ENCODE assay signal across 20 cellular contexts in the genomic region with DNA sequence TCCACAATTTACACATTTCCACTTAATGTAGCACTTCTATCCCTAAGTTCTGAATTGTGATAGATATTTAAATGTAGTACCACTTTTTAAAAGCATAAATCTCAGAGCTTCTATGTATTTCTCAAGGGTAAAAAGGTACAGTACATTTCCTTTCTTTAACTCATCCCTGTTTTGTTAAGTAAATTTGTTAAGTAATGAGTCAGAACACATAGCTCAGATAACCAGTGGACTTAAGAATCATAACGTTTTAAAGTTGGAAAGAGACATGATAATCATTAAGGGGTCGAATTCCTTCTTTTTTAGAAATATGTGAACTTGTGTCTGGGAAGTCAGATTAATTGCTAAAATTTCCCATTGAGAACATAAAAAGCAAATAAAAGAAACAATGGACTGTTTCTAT.
"Had no signal": no experiment of that assay in that cellular context is flagged by ENCODE, and none has a peak within 500 bp of the region (broad histone marks: within the 10 kb centered on the region; RNA-seq: fewer than 3 reads in every experiment).

No MANE protein-coding gene starts in this region.

- H3K4me1 ChIP-seq: ascending aorta, breast epithelium, suprapubic skin, transverse colon, uterus had no signal

- ATAC-seq: activated CD8-positive, alpha-beta T cell treated with anti-CD3 and anti-CD28 coated beads for 36 hours; activated naive CD8-positive, alpha-beta T cell treated with anti-CD3 and anti-CD28 coated beads, Interleukin-2, amount 50 U/mL, for 24 hours; effector memory CD8-positive, alpha-beta T cell; left lobe of liver; stimulated activated naive CD8-positive, alpha-beta T cell treated with anti-CD3 and anti-CD28 coated beads, Interleukin-15, amount 100 ng/mL, for 72 hours had no signal

- DNase-seq: activated CD4-positive, alpha-beta T cell treated with anti-CD3 and anti-CD28 coated beads, Interleukin-2, amount 10 ng/mL, durations not matched to agents 24 days and 14 days; activated CD4-positive, CD25-positive, alpha-beta regulatory T cell; activated CD8-positive, alpha-beta T cell treated with anti-CD3 and anti-CD28 coated beads for 36 hours; activated naive CD4-positive, alpha-beta T cell treated with anti-CD3 and anti-CD28 coated beads for 36 hours; activated naive CD8-positive, alpha-beta T cell treated with anti-CD3 and anti-CD28 coated beads, Interleukin-2, amount 50 U/mL, for 24 hours; activated T-cell treated with anti-CD3 and anti-CD28 coated beads, Interleukin-2, amount 50 U/mL, for 1 hour; effector memory CD8-positive, alpha-beta T cell; kidney; stimulated activated naive CD8-positive, alpha-beta T cell treated with anti-CD3 and anti-CD28 coated beads, Interleukin-15, amount 100 ng/mL, for 72 hours; T-helper 1 cell; T1000; transverse colon; uterus had no signal

- H3K27ac ChIP-seq: ascending aorta, breast epithelium, suprapubic skin, transverse colon, uterus had no signal

- H3K36me3 ChIP-seq: ascending aorta, breast epithelium, suprapubic skin, transverse colon, uterus had no signal

- H3K9me3 Mint-ChIP-seq: activated CD4-positive, alpha-beta T cell treated with anti-CD3 and anti-CD28 coated beads, Interleukin-2, amount 10 ng/mL, durations not matched to agents 24 days and 14 days had no signal

- H3K4me3 ChIP-seq: ascending aorta, breast epithelium, lung, suprapubic skin, transverse colon, uterus had no signal

- H3K27ac Mint-ChIP-seq: activated CD4-positive, alpha-beta T cell treated with anti-CD3 and anti-CD28 coated beads, Interleukin-2, amount 10 ng/mL, durations not matched to agents 24 days and 14 days; activated CD8-positive, alpha-beta T cell treated with anti-CD3 and anti-CD28 coated beads for 36 hours; activated naive CD4-positive, alpha-beta T cell treated with anti-CD3 and anti-CD28 coated beads for 36 hours; activated naive CD8-positive, alpha-beta T cell treated with anti-CD3 and anti-CD28 coated beads, Interleukin-2, amount 50 U/mL, for 24 hours; activated T-helper 2 cell treated with anti-CD3 and anti-CD28 coated beads, Interferon-gamma antibody, Interleukin-2, Interleukin-4, amounts not matched to agents 10 μg/mL and 5 μg/mL and 100 μg/mL, durations not matched to agents 14 hours and 24 hours and 36 hours; effector memory CD8-positive, alpha-beta T cell; progenitor cell of endocrine pancreas; stimulated activated naive CD8-positive, alpha-beta T cell treated with anti-CD3 and anti-CD28 coated beads, Interleukin-15, amount 100 ng/mL, for 72 hours had no signal

- H3K9me3 ChIP-seq: ascending aorta, breast epithelium, suprapubic skin, transverse colon, uterus had no signal
